In the genomic region with DNA sequence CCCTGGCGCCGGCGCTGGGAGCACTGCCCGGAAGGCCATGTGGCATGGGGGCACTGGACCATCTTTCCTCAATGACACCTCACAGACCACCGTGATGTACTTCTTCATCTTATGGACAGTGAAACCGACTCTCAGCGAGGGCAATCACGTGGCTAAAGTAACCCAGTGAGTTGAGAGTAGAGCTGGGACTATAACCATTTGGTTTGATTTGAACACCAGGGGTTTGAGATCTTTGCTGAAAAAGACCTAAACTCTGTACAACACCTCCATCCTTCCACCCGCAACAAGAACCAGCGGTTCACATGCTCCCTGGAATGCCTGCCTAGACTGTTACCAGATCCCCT, we compare ENCODE assay signal across 9 cellular contexts. TPM values are rescaled to one million over a fixed set of nuclear protein-coding genes. Genes with fewer than 3 reads are reported as not detected.
A peak's percentile ranks its signal among the peaks of the same experiment; 100 is the strongest.
DNase-seq lines count a peak whose midpoint lies in the region; ATAC-seq and TF ChIP-seq lines count a peak whose summit lies in the region.
"Had no signal": no experiment of that assay in that cellular context is flagged by ENCODE, and none has a peak within 500 bp of the region (broad histone marks: within the 10 kb centered on the region; RNA-seq: fewer than 3 reads in every experiment).

No MANE protein-coding gene starts in this region.

- no peak overlapping the region for H3K27ac ChIP-seq in upper lobe of left lung

- H3K4me3 ChIP-seq in kidney epithelial cell (ENCODE audit: low read depth, low read length) (peak overlapping the region; percentile 47), upper lobe of left lung (peak overlapping the region in 3 of 4 donors; percentile 43 to 57 (median 50))

- H3K36me3 Mint-ChIP-seq in activated naive CD4-positive, alpha-beta T cell treated with anti-CD3 and anti-CD28 coated beads, Interleukin-2, amount 50 U/mL, for 24 hours, result no peaks in the 10 kb centered on the region
- peaks cover 0 to 4% of the 10 kb centered on the region in 2 donors for H3K36me3 Mint-ChIP-seq in activated naive CD4-positive, alpha-beta T cell treated with anti-CD3 and anti-CD28 coated beads, Interleukin-2, amount 50 U/mL, for 72 hours
- no peaks in the 10 kb centered on the region for H3K36me3 Mint-ChIP-seq in activated T-helper 17 cell treated with anti-CD3 and anti-CD28 coated beads, Interleukin-2, amount 50 U/mL, for 72 hours (ENCODE audit: low read depth)

- H3K9me3 ChIP-seq in upper lobe of left lung, result no peaks in the 10 kb centered on the region

- no peak overlapping the region for H3K27ac Mint-ChIP-seq in activated naive CD4-positive, alpha-beta T cell treated with anti-CD3 and anti-CD28 coated beads, Interleukin-2, amount 50 U/mL, for 24 hours
- H3K27ac Mint-ChIP-seq in activated naive CD4-positive, alpha-beta T cell treated with anti-CD3 and anti-CD28 coated beads, Interleukin-2, amount 50 U/mL, for 72 hours, result peak overlapping the region in 1 of 2 donors; percentile 72
- H3K27ac Mint-ChIP-seq in activated T-helper 17 cell treated with anti-CD3 and anti-CD28 coated beads, Interleukin-2, amount 50 U/mL, for 72 hours, result no peak overlapping the region

- H3K27me3 Mint-ChIP-seq in activated naive CD4-positive, alpha-beta T cell treated with anti-CD3 and anti-CD28 coated beads, Interleukin-2, amount 50 U/mL, for 24 hours, result peaks cover 5% of the 10 kb centered on the region
- peaks cover 11% of the 10 kb centered on the region for H3K27me3 Mint-ChIP-seq in activated T-helper 17 cell treated with anti-CD3 and anti-CD28 coated beads, Interleukin-2, amount 50 U/mL, for 72 hours

- H3K27me3 ChIP-seq in kidney epithelial cell (ENCODE audit: control insufficient read depth, insufficient read depth, low read length) (peaks cover 30% of the 10 kb centered on the region), upper lobe of left lung (peaks cover 0 to 5% (median 2%) of the 10 kb centered on the region in 4 donors)

- H3K4me3 Mint-ChIP-seq in activated naive CD4-positive, alpha-beta T cell treated with anti-CD3 and anti-CD28 coated beads, Interleukin-2, amount 50 U/mL, for 24 hours, result peak overlapping the region; percentile 81
- H3K4me3 Mint-ChIP-seq in activated T-helper 17 cell treated with anti-CD3 and anti-CD28 coated beads, Interleukin-2, amount 50 U/mL, for 72 hours, result peak overlapping the region; percentile 67

- WGBS in upper lobe of left lung, 2 donors, result 44 to 50% methylated on average over 6 to 10 of the region's 10 CpGs

- no peaks in the 10 kb centered on the region for H3K9me3 Mint-ChIP-seq in activated naive CD4-positive, alpha-beta T cell treated with anti-CD3 and anti-CD28 coated beads, Interleukin-2, amount 50 U/mL, for 24 hours
- H3K9me3 Mint-ChIP-seq in activated naive CD4-positive, alpha-beta T cell treated with anti-CD3 and anti-CD28 coated beads, Interleukin-2, amount 50 U/mL, for 72 hours, result no peaks in the 10 kb centered on the region
- peaks cover 3% of the 10 kb centered on the region for H3K9me3 Mint-ChIP-seq in activated T-helper 17 cell treated with anti-CD3 and anti-CD28 coated beads, Interleukin-2, amount 50 U/mL, for 72 hours

- H3K36me3 ChIP-seq in kidney epithelial cell (ENCODE audit: control insufficient read depth, insufficient read depth, low read length) (no peaks in the 10 kb centered on the region), upper lobe of left lung (no peaks in the 10 kb centered on the region)

- TF ChIP-seq EP300 in upper lobe of left lung (IDR thresholded peaks at IDR 0.05), result no peak

- TF ChIP-seq POLR2A in upper lobe of left lung (IDR thresholded peaks at IDR 0.05), result no peak

- peaks cover 12% of the 10 kb centered on the region for H3K4me1 Mint-ChIP-seq in activated naive CD4-positive, alpha-beta T cell treated with anti-CD3 and anti-CD28 coated beads, Interleukin-2, amount 50 U/mL, for 24 hours
- peaks cover 11% of the 10 kb centered on the region for H3K4me1 Mint-ChIP-seq in activated T-helper 17 cell treated with anti-CD3 and anti-CD28 coated beads, Interleukin-2, amount 50 U/mL, for 72 hours

- peaks cover 16 to 22% (median 19%) of the 10 kb centered on the region in 4 donors for H3K4me1 ChIP-seq in upper lobe of left lung

- ATAC-seq in activated naive CD4-positive, alpha-beta T cell treated with anti-CD3 and anti-CD28 coated beads, Interleukin-2, amount 50 U/mL, for 72 hours, result no peak
- ATAC-seq in activated T-helper 17 cell treated with anti-CD3 and anti-CD28 coated beads, Interleukin-2, amount 50 U/mL, for 72 hours (replicated peaks), result no peak
- ATAC-seq in upper lobe of left lung (ENCODE audit: low FRiP score in 2 of 2), result no peak

- TF ChIP-seq CTCF in kidney epithelial cell (IDR thresholded peaks at IDR 0.05; ENCODE audit: insufficient read depth, low read length, poor library complexity, severe bottlenecking) (no peak), upper lobe of left lung (IDR thresholded peaks at IDR 0.05) (no peak)

- DNase-seq in activated naive CD4-positive, alpha-beta T cell treated with anti-CD3 and anti-CD28 coated beads, Interleukin-2, amount 50 U/mL, for 72 hours (ENCODE audit: low spot score in 2 of 2), result no peak
- DNase-seq in kidney epithelial cell (ENCODE audit: low read depth) (no peak), upper lobe of left lung (no peak), GM03348 (ENCODE audit: low spot score) (no peak), cerebellar nuclear complex (lab: John Stamatoyannopoulos, UW) (no peak), NCI-H774 (lab: John Stamatoyannopoulos, UW) (no peak)
- DNase-seq: Right ventricle myocardium superior had no signal

RNA-seq across cellular contexts. Expression of a gene that starts 3.3 kb away (rescaled TPM):
- 1 to 10 TPM; 2.6 to 3.2 TPM for total RNA-seq in activated naive CD4-positive, alpha-beta T cell treated with anti-CD3 and anti-CD28 coated beads, Interleukin-2, amount 50 U/mL, for 72 hours
- total RNA-seq in activated T-helper 17 cell treated with anti-CD3 and anti-CD28 coated beads, Interleukin-2, amount 50 U/mL, for 72 hours, result 1 to 10 TPM; 2.2 to 3.7 TPM
- total RNA-seq in kidney epithelial cell, result 0.04 and 0.14 TPM in 2 replicates
- total RNA-seq in upper lobe of left lung, result 10 to 100 TPM in 3 of 6 donors, 1 to 10 TPM in 3; 3.0 to 18.1 (median 7.5) TPM

RNA-seq across cellular contexts. Expression of a gene that starts 22.5 kb away (rescaled TPM):
- total RNA-seq in activated naive CD4-positive, alpha-beta T cell treated with anti-CD3 and anti-CD28 coated beads, Interleukin-2, amount 50 U/mL, for 72 hours, result under 1 TPM; 0.35 to 0.43 TPM
- under 1 TPM; 0.17 to 0.32 TPM for total RNA-seq in activated T-helper 17 cell treated with anti-CD3 and anti-CD28 coated beads, Interleukin-2, amount 50 U/mL, for 72 hours
- total RNA-seq in kidney epithelial cell (12.6 and 16.3 TPM in 2 replicates), upper lobe of left lung (1 to 10 TPM in 2 of 6 donors, under 1 TPM in 3, not detected in 1; 0.61 to 4.6 (median 0.98) TPM)

RNA-seq across cellular contexts. Expression of a gene that starts 41.1 kb away (rescaled TPM):
- 10 to 100 TPM; 65.0 to 73.0 TPM for total RNA-seq in activated naive CD4-positive, alpha-beta T cell treated with anti-CD3 and anti-CD28 coated beads, Interleukin-2, amount 50 U/mL, for 72 hours
- total RNA-seq in activated T-helper 17 cell treated with anti-CD3 and anti-CD28 coated beads, Interleukin-2, amount 50 U/mL, for 72 hours, result 10 to 100 TPM; 48.5 to 54.5 TPM
- total RNA-seq in kidney epithelial cell (521 and 704 TPM in 2 replicates), upper lobe of left lung (1,000 to 10,000 TPM in 4 of 6 donors, 100 to 1,000 TPM in 2; 439 to 1,887 (median 1,220) TPM)
